Comparison of ENCODE assay signal across 8 cellular contexts in the genomic region with DNA sequence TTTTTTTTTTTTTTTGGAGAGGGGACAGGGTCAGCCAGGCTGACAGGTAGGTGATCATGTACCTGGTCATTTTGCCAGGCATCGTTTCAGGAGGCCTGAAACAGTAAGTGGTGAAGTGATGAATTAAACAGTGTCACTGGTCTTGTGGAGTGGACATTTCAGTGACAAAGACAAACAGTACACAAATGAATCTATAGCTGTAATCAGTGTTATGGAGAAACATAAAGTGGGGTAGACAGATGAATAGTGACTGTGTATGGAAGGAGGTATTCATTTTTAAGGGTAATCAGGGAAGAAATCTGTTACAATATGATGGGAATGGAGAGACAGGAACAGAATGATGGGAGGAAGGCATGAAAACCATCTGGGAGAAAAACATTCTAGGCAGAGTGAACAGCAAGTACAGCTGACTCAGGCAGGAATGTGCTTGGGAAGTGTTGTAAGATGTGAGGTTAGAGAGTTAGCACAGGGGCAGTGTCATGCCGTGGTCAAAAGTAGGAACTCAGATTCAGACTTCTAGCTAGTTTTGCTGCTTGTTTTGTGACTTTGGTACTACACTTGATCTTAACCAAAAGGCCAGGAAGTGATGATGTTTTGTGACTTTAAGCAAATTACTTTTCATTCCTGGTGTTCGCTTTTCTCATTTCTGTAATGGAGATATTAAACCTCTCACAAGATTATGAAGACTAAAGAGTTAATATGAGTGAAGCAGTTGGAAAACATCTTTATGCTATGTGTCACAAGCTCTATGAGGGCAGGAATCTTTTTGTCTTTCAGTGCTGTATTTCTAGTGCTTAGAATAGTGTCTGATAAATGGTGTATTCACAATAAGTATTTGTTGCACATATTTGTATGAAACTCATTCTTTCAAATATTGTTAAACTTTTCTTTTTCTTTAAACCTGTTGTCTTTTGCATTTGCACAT. TPM values are rescaled to one million over a fixed set of nuclear protein-coding genes. Genes with fewer than 3 reads are reported as not detected.
DNase-seq lines count a peak whose midpoint lies in the region; ATAC-seq lines count a peak whose summit lies in the region.

No MANE protein-coding gene starts in this region.

- peak; percentile 33 for ATAC-seq in HG02852 (IDR thresholded peaks at IDR 0.05; ENCODE audit: unreplicated experiment)
- peak; percentile 55 for ATAC-seq in left lobe of liver
- no peak for ATAC-seq in HG03571 (IDR thresholded peaks at IDR 0.05; ENCODE audit: unreplicated experiment)
- ATAC-seq in left colon = no peak

- intact Hi-C loops in left colon (cut with DNase I, micrococcal nuclease) = no loop called here

- DNase-seq in AML-193 (lab: John Stamatoyannopoulos, UW) (peak; percentile 26 to 54), amniotic epithelial cell (ENCODE audit: low read depth) (peak; percentile 99), left lobe of liver (ENCODE audit: low spot score) (no peak), DMS114 treated with DMSO at 0.1 percent for 48 hours (lab: John Stamatoyannopoulos, UW; ENCODE audit: unreplicated experiment) (no peak), left colon (no peak), NCI-H510A (lab: John Stamatoyannopoulos, UW) (no peak)

RNA-seq across cellular contexts. Expression of a gene that starts 43.4 kb away (rescaled TPM):
- 45.2 TPM for total RNA-seq in left lobe of liver
- total RNA-seq in left colon = 10 to 100 TPM; 12.9 to 31.8 TPM

Comparison
In these comparisons a context has a peak if more than half of its experiments do, and no peak if none do; other contexts are left out.
1. DNase-seq: peak in AML-193 (2 of 2) and amniotic epithelial cell (single experiment); none in left lobe of liver (single experiment), DMS114 treated with DMSO at 0.1 percent for 48 hours (single experiment), left colon (0 of 2) and NCI-H510A (single experiment).
2. ATAC-seq: peak in HG02852 (single experiment) and left lobe of liver (single experiment); none in HG03571 (single experiment) and left colon (single experiment).